In the genomic region with DNA sequence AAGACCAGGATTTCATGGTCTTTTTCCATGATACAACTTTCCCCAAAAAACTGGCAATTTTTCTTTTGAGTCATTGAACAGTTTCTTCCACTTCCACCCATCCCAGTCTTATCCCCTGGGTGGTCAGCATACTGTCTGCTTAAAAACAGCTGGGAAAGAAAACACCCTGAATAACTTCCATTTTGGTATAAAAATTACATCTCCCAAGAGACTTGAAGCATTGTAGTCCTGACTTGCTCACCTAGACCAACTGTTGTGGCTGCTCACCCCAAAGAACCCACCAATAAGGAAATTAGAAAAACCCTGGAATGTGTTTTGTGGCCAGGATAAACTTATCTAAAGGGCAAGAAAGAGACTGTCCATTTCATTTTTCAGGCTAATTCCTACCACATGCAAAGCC, we compare ENCODE assay signal across 33 cellular contexts.
"Had no signal": no experiment of that assay in that cellular context is flagged by ENCODE, and none has a peak within 500 bp of the region (broad histone marks: within the 10 kb centered on the region; RNA-seq: fewer than 3 reads in every experiment).

No MANE protein-coding gene starts in this region.

- H3K27me3 Mint-ChIP-seq: activated B cell treated with CpG ODN at 0.5 μM for 24 hours; activated CD8-positive, alpha-beta memory T cell treated with anti-CD3 and anti-CD28 coated beads, Interleukin-2, amount 10 ng/mL, durations not matched to agents 7 days and 5 days; activated naive CD8-positive, alpha-beta T cell; activated T-cell treated with anti-CD3 and anti-CD28 coated beads, Interleukin-2, amount 50 U/mL, for 24 hours; activated T-helper 17 cell treated with anti-CD3 and anti-CD28 coated beads, Interleukin-2, amount 50 U/mL, for 72 hours; effector memory CD8-positive, alpha-beta T cell; T-cell had no signal

- H3K4me3 ChIP-seq: body of pancreas, esophagus muscularis mucosa had no signal

- DNase-seq: activated B cell treated with CpG ODN at 0.5 μM for 24 hours; activated CD4-positive, alpha-beta T cell treated with anti-CD3 and anti-CD28 coated beads for 48 hours; activated CD4-positive, alpha-beta T cell treated with anti-CD3 and anti-CD28 coated beads, Interleukin-2, amount 50 U/mL, for 1 hour; activated CD4-positive, alpha-beta T cell treated with anti-CD3 and anti-CD28 coated beads, Interleukin-2, amount 50 U/mL, for 48 hours; activated CD8-positive, alpha-beta memory T cell treated with anti-CD3 and anti-CD28 coated beads, Interleukin-2, amount 10 ng/mL, durations not matched to agents 7 days and 5 days; activated CD8-positive, alpha-beta memory T cell treated with anti-CD3 and anti-CD28 coated beads, Interleukin-2, amount 50 U/mL, for 4 hours; activated CD8-positive, alpha-beta T cell treated with anti-CD3 and anti-CD28 coated beads, Interleukin-2, amount 10 ng/mL, durations not matched to agents 7 days and 5 days; activated effector memory CD4-positive, alpha-beta T cell treated with Interleukin-2 at 50 U/mL for 16 hours; activated gamma-delta T cell treated with Interleukin-2 at 50 U/mL for 16 hours; activated naive CD4-positive, alpha-beta T cell treated with anti-CD3 and anti-CD28 coated beads, Interleukin-2, amount 50 U/mL, for 16 hours; activated naive CD4-positive, alpha-beta T cell treated with Interleukin-2 at 50 U/mL for 16 hours; activated T-cell treated with anti-CD3 and anti-CD28 coated beads for 4 hours; activated T-cell treated with anti-CD3 and anti-CD28 coated beads, Interleukin-2, amount 50 U/mL, for 24 hours; amniotic stem cell; anterior cingulate cortex; body of pancreas; caudate nucleus; cortex of kidney; dermis blood vessel endothelial cell; effector CD4-positive, alpha-beta T cell; effector memory CD8-positive, alpha-beta T cell; erythroblast; foreskin fibroblast; head of caudate nucleus; hippocampal formation; T-cell; T1000; WERI-Rb-1 had no signal

- H3K4me1 Mint-ChIP-seq: activated B cell treated with CpG ODN at 0.5 μM for 24 hours; activated CD8-positive, alpha-beta memory T cell treated with anti-CD3 and anti-CD28 coated beads, Interleukin-2, amount 10 ng/mL, durations not matched to agents 7 days and 5 days; activated T-helper 17 cell treated with anti-CD3 and anti-CD28 coated beads, Interleukin-2, amount 50 U/mL, for 72 hours; T-cell had no signal

- H3K4me3 Mint-ChIP-seq: activated B cell treated with CpG ODN at 0.5 μM for 24 hours; activated CD8-positive, alpha-beta memory T cell treated with anti-CD3 and anti-CD28 coated beads, Interleukin-2, amount 10 ng/mL, durations not matched to agents 7 days and 5 days; activated CD8-positive, alpha-beta T cell treated with anti-CD3 and anti-CD28 coated beads, Interleukin-2, amount 10 ng/mL, durations not matched to agents 7 days and 5 days; activated naive CD8-positive, alpha-beta T cell; activated T-cell treated with anti-CD3 and anti-CD28 coated beads, Interleukin-2, amount 50 U/mL, for 24 hours; activated T-helper 17 cell treated with anti-CD3 and anti-CD28 coated beads, Interleukin-2, amount 50 U/mL, for 72 hours; effector memory CD8-positive, alpha-beta T cell; T-cell; T-helper 1 cell treated with Interleukin-12 subunit alpha and Interleukin-12 subunit beta and Interleukin-4 antibody, amounts not matched to agents 30 μg/mL and 1 μg/mL, for 36 hours had no signal

- H3K9me3 Mint-ChIP-seq: activated B cell treated with CpG ODN at 0.5 μM for 24 hours; T-helper 1 cell treated with Interleukin-12 subunit alpha and Interleukin-12 subunit beta and Interleukin-4 antibody, amounts not matched to agents 30 μg/mL and 1 μg/mL, for 36 hours had no signal

- ATAC-seq: activated CD4-positive, CD25-positive, alpha-beta regulatory T cell treated with anti-CD3 and anti-CD28 coated beads, Interleukin-2, amount 50 U/mL, for 24 hours; activated CD8-positive, alpha-beta memory T cell treated with anti-CD3 and anti-CD28 coated beads, Interleukin-2, amount 10 ng/mL, durations not matched to agents 7 days and 5 days; activated CD8-positive, alpha-beta T cell treated with anti-CD3 and anti-CD28 coated beads, Interleukin-2, amount 10 ng/mL, durations not matched to agents 7 days and 5 days; activated T-helper 17 cell treated with anti-CD3 and anti-CD28 coated beads, Interleukin-2, amount 50 U/mL, for 72 hours; body of pancreas; effector memory CD8-positive, alpha-beta T cell; T-cell had no signal

- H3K36me3 Mint-ChIP-seq: activated CD8-positive, alpha-beta memory T cell treated with anti-CD3 and anti-CD28 coated beads, Interleukin-2, amount 10 ng/mL, durations not matched to agents 7 days and 5 days; activated naive CD8-positive, alpha-beta T cell; T-cell had no signal

- H3K27ac Mint-ChIP-seq: activated B cell treated with CpG ODN at 0.5 μM for 24 hours; activated CD8-positive, alpha-beta memory T cell treated with anti-CD3 and anti-CD28 coated beads, Interleukin-2, amount 10 ng/mL, durations not matched to agents 7 days and 5 days; activated CD8-positive, alpha-beta T cell treated with anti-CD3 and anti-CD28 coated beads, Interleukin-2, amount 10 ng/mL, durations not matched to agents 7 days and 5 days; activated naive CD8-positive, alpha-beta T cell; activated T-cell treated with anti-CD3 and anti-CD28 coated beads, Interleukin-2, amount 50 U/mL, for 24 hours; activated T-helper 17 cell treated with anti-CD3 and anti-CD28 coated beads, Interleukin-2, amount 50 U/mL, for 72 hours; effector memory CD8-positive, alpha-beta T cell; T-cell; T-helper 1 cell treated with Interleukin-12 subunit alpha and Interleukin-12 subunit beta and Interleukin-4 antibody, amounts not matched to agents 30 μg/mL and 1 μg/mL, for 36 hours had no signal
